In the genomic region with DNA sequence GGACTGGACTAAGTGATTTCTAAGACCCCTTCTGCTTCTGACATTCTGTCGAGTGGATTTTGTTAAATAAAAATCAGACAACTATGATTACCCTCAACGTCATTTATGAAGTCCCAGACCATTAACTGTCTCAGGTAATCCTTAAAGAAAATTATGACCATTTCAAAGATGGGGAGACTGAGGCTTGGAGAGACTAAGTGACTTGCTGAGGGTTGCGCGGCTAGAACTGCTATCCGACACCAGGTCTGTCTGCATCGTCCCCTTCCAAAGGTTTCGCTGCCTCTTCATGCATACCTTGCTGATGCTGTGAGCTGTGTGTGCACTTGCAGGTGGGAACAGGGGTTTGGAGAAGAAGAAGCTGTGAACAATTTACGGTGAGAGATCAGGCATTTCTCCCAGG, we compare ENCODE assay signal across 19 cellular contexts. TPM values are rescaled to one million over a fixed set of nuclear protein-coding genes. Genes with fewer than 3 reads are reported as not detected.
A peak's percentile ranks its signal among the peaks of the same experiment; 100 is the strongest.
DNase-seq lines count a peak whose midpoint lies in the region; ATAC-seq, FAIRE-seq and TF ChIP-seq lines count a peak whose summit lies in the region.
"Had no signal": no experiment of that assay in that cellular context is flagged by ENCODE, and none has a peak within 500 bp of the region (broad histone marks: within the 10 kb centered on the region; RNA-seq: fewer than 3 reads in every experiment).

No MANE protein-coding gene starts in this region.

- H4K20me1 ChIP-seq in HepG2 (ENCODE audit: insufficient read depth, low read length): no peaks in the 10 kb centered on the region
- H4K20me1 ChIP-seq in K562 (replicated peaks; ENCODE audit: control insufficient read depth, insufficient read depth, low read length): no peaks in the 10 kb centered on the region

- peak overlapping the region in 2 of 10 donors; percentile 49 to 91 for H3K4me3 Mint-ChIP-seq in naive thymus-derived CD8-positive, alpha-beta T cell
- H3K4me3 Mint-ChIP-seq: CD8-positive, alpha-beta T cell had no signal

- H3K4me3 ChIP-seq in HepG2 (replicated peaks in 1 of 3; ENCODE audit: insufficient read depth in 1 of 3, low read depth in 2 of 3, low read length in 3 of 3) (no peak overlapping the region), right lobe of liver (no peak overlapping the region), K562 (no peak overlapping the region), esophagus muscularis mucosa (no peak overlapping the region), adrenal gland (no peak overlapping the region)
- H3K4me3 ChIP-seq: GM23248 had no signal

- H3K9me1 ChIP-seq in K562 (ENCODE audit: control insufficient read depth, insufficient read depth, low read length): no peaks in the 10 kb centered on the region

- no peaks in the 10 kb centered on the region for H3K79me2 ChIP-seq in HepG2 (ENCODE audit: insufficient read depth, low read length)
- H3K79me2 ChIP-seq in K562 (ENCODE audit: control insufficient read depth, insufficient read depth, low read length): no peaks in the 10 kb centered on the region; the same call in 2 of the 3 replicates

- ATAC-seq in HepG2 (no peak), right lobe of liver (no peak), K562 (no peak)
- no peak for ATAC-seq in naive thymus-derived CD8-positive, alpha-beta T cell
- ATAC-seq: CD8-positive, alpha-beta T cell had no signal

- TF ChIP-seq CTCF in HepG2 (CRISPR knock-in tag; IDR thresholded peaks at IDR 0.05) (no peak), right lobe of liver (IDR thresholded peaks at IDR 0.05) (no peak), K562 (IDR thresholded peaks at IDR 0.05 in 2 of 3, conservative IDR thresholded peaks at IDR 0.05 in 1 of 3; ENCODE audit: insufficient read depth in 2 of 3, low read depth in 1 of 3, low read length in 3 of 3) (no peak), esophagus muscularis mucosa (IDR thresholded peaks at IDR 0.05) (no peak), adrenal gland (IDR thresholded peaks at IDR 0.05) (no peak)

- H2AFZ ChIP-seq in HepG2 (ENCODE audit: low read length): no peak overlapping the region
- H2AFZ ChIP-seq in K562 (ENCODE audit: low read depth, low read length): no peak overlapping the region
- H2AFZ ChIP-seq: GM23248 had no signal

- H3K9me3 Mint-ChIP-seq in naive thymus-derived CD8-positive, alpha-beta T cell: no peaks in the 10 kb centered on the region
- H3K9me3 Mint-ChIP-seq: CD8-positive, alpha-beta T cell had no signal

- POLR2A ChIA-PET in HepG2 (lab: Yijun Ruan, JAX): no interaction called here
- POLR2A ChIA-PET in K562 (lab: Yijun Ruan, JAX): no interaction called here
- POLR2A ChIA-PET in naive thymus-derived CD8-positive, alpha-beta T cell (lab: Charles Lee): no interaction called here

- intact Hi-C loops in HepG2 (cut with micrococcal nuclease; ENCODE audit: unreplicated experiment) (no loop called here), right lobe of liver (cut with DNase I) (no loop called here), K562 (cut with micrococcal nuclease) (no loop called here), esophagus muscularis mucosa (cut with DNase I) (no loop called here), adrenal gland (cut with DNase I) (no loop called here)

- in situ Hi-C loops in HepG2 (cut with HindIII; ENCODE audit: extremely low pct_ligation_motif_present, low pct_unique_long_range_greater_than_20kb) (no loop called here), K562 (cut with MboI) (no loop called here)

- FAIRE-seq in HepG2 (lab: Jason Lieb, UNC) (no peak), K562 (lab: Jason Lieb, UNC) (no peak)
- FAIRE-seq: G401.6, GM12892, H1 had no signal

- TF ChIP-seq EP300 in HepG2 (IDR thresholded peaks at IDR 0.05; ENCODE audit: low read depth in 2 of 2, low read length in 2 of 2) (no peak), HepG2 (CRISPR knock-in tag; IDR thresholded peaks at IDR 0.05; ENCODE audit: borderline replicate concordance) (no peak), K562 (IDR thresholded peaks at IDR 0.05; ENCODE audit: low read length) (no peak), esophagus muscularis mucosa (IDR thresholded peaks at IDR 0.05) (no peak)

- CTCF ChIA-PET in HepG2 (lab: Yijun Ruan, JAX; ENCODE audit: low intra/inter-chr PET ratio, low total read pairs): no interaction called here
- CTCF ChIA-PET in K562 (lab: Yijun Ruan, JAX; ENCODE audit: low intra/inter-chr PET ratio): no interaction called here

- H3K36me3 ChIP-seq in HepG2 (replicated peaks in 1 of 2; ENCODE audit: control insufficient read depth in 1 of 2, insufficient read depth in 2 of 2, low read length in 2 of 2) (no peaks in the 10 kb centered on the region), right lobe of liver (no peaks in the 10 kb centered on the region), K562 (ENCODE audit: control insufficient read depth, insufficient read depth, low read length) (no peaks in the 10 kb centered on the region; the same call in 2 of the 3 replicates), esophagus muscularis mucosa (peaks cover 0 to 7% (median 0%) of the 10 kb centered on the region in 4 donors), adrenal gland (replicated peaks in 1 of 2) (no peaks in the 10 kb centered on the region)

- TF ChIP-seq POLR2A in HepG2 (IDR thresholded peaks at IDR 0.05; ENCODE audit: insufficient read depth in 1 of 2, low read depth in 2 of 2, low read length in 2 of 2) (no peak), right lobe of liver (IDR thresholded peaks at IDR 0.05) (no peak), K562 (conservative IDR thresholded peaks at IDR 0.05) (no peak), esophagus muscularis mucosa (IDR thresholded peaks at IDR 0.05; ENCODE audit: low read depth) (no peak), adrenal gland (IDR thresholded peaks at IDR 0.05) (no peak)

- H3K4me2 ChIP-seq in HepG2 (ENCODE audit: low read depth, low read length) (no peak overlapping the region), K562 (ENCODE audit: insufficient read depth, low read length) (no peak overlapping the region)

- H3K36me3 Mint-ChIP-seq in naive thymus-derived CD8-positive, alpha-beta T cell: peaks cover 0 to 12% (median 0%) of the 10 kb centered on the region in 3 donors

- TF ChIP-seq RAD21 in HepG2 (CRISPR knock-in tag; IDR thresholded peaks at IDR 0.05): no peak
- no peak for TF ChIP-seq RAD21 in K562 (CRISPR knock-in tag; conservative IDR thresholded peaks at IDR 0.05 in 1 of 2, IDR thresholded peaks at IDR 0.05 in 1 of 2)

- 54% methylated on average over 8 of the region's 8 CpGs for WGBS in HepG2 (ENCODE audit: low lambda C conversion rate)
- WGBS in right lobe of liver (ENCODE audit: insufficient coverage, low coverage, low lambda C conversion rate, missing lambda C conversion rate): 80% methylated on average over 7 of the region's 8 CpGs
- WGBS in K562 (ENCODE audit: insufficient coverage, low coverage, missing lambda C conversion rate): 61% methylated on average over 7 of the region's 8 CpGs
- 90% methylated on average over 8 of the region's 8 CpGs for WGBS in esophagus muscularis mucosa
- 87 to 96% (median 93%) methylated on average over 8 of the region's 8 CpGs for WGBS in adrenal gland, 4 donors

- H3K27ac Mint-ChIP-seq in naive thymus-derived CD8-positive, alpha-beta T cell: peak overlapping the region in 9 of 10 donors; percentile 23 to 92 (median 63)

- H3K27me3 ChIP-seq in HepG2 (ENCODE audit: control insufficient read depth in 1 of 2, insufficient read depth in 2 of 2, low read length in 2 of 2): peaks cover 18 to 40% of the 10 kb centered on the region in 2 experiments
- no peaks in the 10 kb centered on the region for H3K27me3 ChIP-seq in right lobe of liver
- no peaks in the 10 kb centered on the region for H3K27me3 ChIP-seq in K562 (ENCODE audit: control insufficient read depth in 2 of 2, insufficient read depth in 2 of 2, low read length in 2 of 2)
- H3K27me3 ChIP-seq in esophagus muscularis mucosa: no peaks in the 10 kb centered on the region
- no peaks in the 10 kb centered on the region for H3K27me3 ChIP-seq in adrenal gland

- H3K4me1 ChIP-seq in HepG2 (ENCODE audit: insufficient read depth, low read length) (no peaks in the 10 kb centered on the region; the same call in 1 of the 2 replicates), right lobe of liver (peaks cover 0 to 5% (median 0%) of the 10 kb centered on the region in 4 donors), K562 (replicated peaks in 1 of 2; ENCODE audit: control insufficient read depth in 2 of 2, insufficient read depth in 2 of 2, low read length in 2 of 2) (peaks cover 12 to 35% of the 10 kb centered on the region in 2 experiments; a peak in 4 of 5 replicates), esophagus muscularis mucosa (peaks cover 17 to 37% (median 26%) of the 10 kb centered on the region in 4 donors), adrenal gland (replicated peaks in 1 of 2) (peaks cover 5 to 6% of the 10 kb centered on the region in 2 donors)
- H3K4me1 ChIP-seq: Caco-2 had no signal

- H3K9ac ChIP-seq in HepG2 (ENCODE audit: insufficient read depth, low read depth, low read length) (no peak overlapping the region), K562 (ENCODE audit: insufficient read depth in 1 of 2, low read depth in 2 of 2, low read length in 2 of 2) (no peak overlapping the region)
- H3K9ac ChIP-seq: GM23248 had no signal

- BruUV-seq in HepG2 (replicated peaks; lab: Mats Ljungman, UMichigan) (no TSS peak), K562 (replicated peaks; lab: Mats Ljungman, UMichigan) (no TSS peak)

- peaks cover 48 to 91% (median 80%) of the 10 kb centered on the region in 4 donors for H3K4me1 Mint-ChIP-seq in naive thymus-derived CD8-positive, alpha-beta T cell

- H3K9me3 ChIP-seq in HepG2 (ENCODE audit: low read length) (no peaks in the 10 kb centered on the region), right lobe of liver (no peaks in the 10 kb centered on the region), K562 (replicated peaks; ENCODE audit: control insufficient read depth, insufficient read depth, low read depth, low read length) (no peaks in the 10 kb centered on the region), esophagus muscularis mucosa (no peaks in the 10 kb centered on the region), adrenal gland (replicated peaks in 1 of 3) (no peaks in the 10 kb centered on the region)
- H3K9me3 ChIP-seq: Caco-2 had no signal

- no peak for DNase-seq in HepG2 (ENCODE audit: low spot score)
- no peak for DNase-seq in right lobe of liver
- DNase-seq in K562 (ENCODE audit: extremely low read depth in 1 of 4, low spot score in 3 of 4): no peak
- DNase-seq in esophagus muscularis mucosa (ENCODE audit: extremely low spot score): peak; percentile 72
- no peak for DNase-seq in naive thymus-derived CD8-positive, alpha-beta T cell
- DNase-seq in AG08396 (ENCODE audit: low spot score): no peak
- DNase-seq in adrenal gland: no peak
- DNase-seq in AG08395 (ENCODE audit: low spot score): no peak
- DNase-seq: C1 segment of cervical spinal cord; Caco-2; CD8-positive, alpha-beta T cell; DMS153; DND-41; GM23248; H7; HCEC 1CT had no signal

- no peaks in the 10 kb centered on the region for H3K27me3 Mint-ChIP-seq in naive thymus-derived CD8-positive, alpha-beta T cell

- no peak overlapping the region for H3K27ac ChIP-seq in HepG2 (ENCODE audit: extremely low read length, insufficient read depth, low read length)
- no peak overlapping the region for H3K27ac ChIP-seq in right lobe of liver
- H3K27ac ChIP-seq in K562 (ENCODE audit: extremely low read depth, low read depth, low read length): no peak overlapping the region
- no peak overlapping the region for H3K27ac ChIP-seq in esophagus muscularis mucosa (replicated peaks in 1 of 4)
- no peak overlapping the region for H3K27ac ChIP-seq in adrenal gland
- H3K27ac ChIP-seq: GM23248 had no signal

RNA-seq across cellular contexts. Expression of gene SNPH, which starts 3.1 kb away (rescaled TPM):
- total RNA-seq in HepG2 (2016; rRNA removed; fragmentation: Illumina TruSeq; extraction: Trizol) (0.09 TPM in 1 of 2 replicates, not detected in the other), right lobe of liver (under 1 TPM; 0.11 to 0.61 (median 0.12) TPM), K562 (2014; rRNA removed) (4.2 and 5.7 TPM in 2 replicates), K562 (2014; rRNA removed; fragmentation: Illumina TruSeq; extraction: Trizol) (0.80 and 0.98 TPM in 2 replicates), K562 (2015; rRNA removed; fragmentation: Illumina TruSeq; extraction: Trizol) (1.3 and 1.4 TPM in 2 replicates), K562 (2021) (3.9 TPM in 2 replicates), esophagus muscularis mucosa (10 to 100 TPM in 3 of 4 donors, 1 to 10 TPM in 1; 9.6 to 29.5 (median 17.3) TPM), adrenal gland (10 to 100 TPM in 2 of 8 donors, 1 to 10 TPM in 6; 3.3 to 18.9 (median 6.7) TPM)
- not detected in 2 replicates for total RNA-seq in HepG2 (2016; cell fraction: cytosol; rRNA removed; fragmentation: Illumina TruSeq; extraction: Trizol; ENCODE audit: low read depth)
- 0.04 TPM in 1 of 2 replicates, not detected in the other for total RNA-seq in HepG2 (2016; cell fraction: insoluble cytoplasmic fraction; rRNA removed; fragmentation: Illumina TruSeq; extraction: Trizol)
- 0.03 TPM in 1 of 2 replicates, not detected in the other for total RNA-seq in HepG2 (2016; cell fraction: membrane; rRNA removed; fragmentation: Illumina TruSeq; extraction: Trizol)
- 0.06 TPM in 2 replicates for total RNA-seq in HepG2 (2016; cell fraction: nucleus; rRNA removed; fragmentation: Illumina TruSeq; extraction: Trizol)
- polyA plus RNA-seq in HepG2 (2011; rRNA removed) (not detected in 2 replicates), K562 (2011; rRNA removed) (1.1 and 1.4 TPM in 2 replicates), K562 (2014; fragmentation: Illumina TruSeq; extraction: Trizol) (1.5 and 2.1 TPM in 2 replicates), K562 (2014; fragmentation: Nextera tagmentation; extraction: Ambion mirVana) (under 1 TPM; 0.03 to 0.08 TPM), K562 (2014; rRNA removed) (2.1 and 2.8 TPM in 2 replicates), adrenal gland (10 to 100 TPM in 1 of 3 donors, 1 to 10 TPM in 2; 2.1 to 12.8 (median 4.2) TPM)
- polyA plus RNA-seq in HepG2 (2011; cell fraction: cytosol; rRNA removed): not detected in 2 replicates
- 0.02 TPM in 1 of 2 replicates, not detected in the other for polyA plus RNA-seq in HepG2 (2011; cell fraction: nucleus; rRNA removed)
- polyA plus RNA-seq in HepG2 (2012): not detected in 2 replicates
- polyA plus RNA-seq in HepG2 (2016; cell fraction: cytosol; fragmentation: Illumina TruSeq; extraction: Trizol; ENCODE audit: low read depth): not detected in 2 replicates
- not detected in 2 replicates for polyA plus RNA-seq in HepG2 (2016; cell fraction: insoluble cytoplasmic fraction; fragmentation: Illumina TruSeq; extraction: Trizol; ENCODE audit: low read depth)
- polyA plus RNA-seq in HepG2 (2016; cell fraction: membrane; fragmentation: Illumina TruSeq; extraction: Trizol; ENCODE audit: low read depth): not detected in 2 replicates
- polyA plus RNA-seq in HepG2 (2016; cell fraction: nucleus; fragmentation: Illumina TruSeq; extraction: Trizol; ENCODE audit: insufficient read depth, low read depth): 0.12 TPM in 1 of 2 replicates, not detected in the other
- 0.02 and 0.10 TPM in 2 replicates for polyA minus RNA-seq in HepG2 (2011; rRNA and poly(A)+ RNA removed; ENCODE audit: low replicate concordance)
- not detected in 2 replicates for polyA minus RNA-seq in HepG2 (2011; cell fraction: cytosol; rRNA and poly(A)+ RNA removed)
- not detected in 2 replicates for polyA minus RNA-seq in HepG2 (2011; cell fraction: nucleus; rRNA and poly(A)+ RNA removed)
- total RNA-seq in K562 (2011; cell fraction: chromatin; rRNA removed; ENCODE audit: low replicate concordance): 3.4 and 5.0 TPM in 2 replicates
- 2.8 TPM in 2 replicates for total RNA-seq in K562 (2011; cell fraction: nucleolus; rRNA removed)
- total RNA-seq in K562 (2011; cell fraction: nucleoplasm; rRNA removed): 2.8 and 3.2 TPM in 2 replicates
- 1.2 and 3.1 TPM in 2 replicates for polyA plus RNA-seq in K562 (2011; cell fraction: cytosol; rRNA removed)
- 3.4 and 6.9 TPM in 2 replicates for polyA plus RNA-seq in K562 (2011; cell fraction: nucleus; rRNA removed)
- 1.4 and 2.6 TPM in 2 replicates for polyA plus RNA-seq in K562 (2012)
- polyA minus RNA-seq in K562 (2011; rRNA and poly(A)+ RNA removed): 0.69 and 0.91 TPM in 2 replicates
- 2.2 and 2.4 TPM in 2 replicates for polyA minus RNA-seq in K562 (2011; cell fraction: cytosol; rRNA and poly(A)+ RNA removed)
- 1.3 and 1.6 TPM in 2 replicates for polyA minus RNA-seq in K562 (2011; cell fraction: nucleus; rRNA and poly(A)+ RNA removed)
- total RNA-seq in naive thymus-derived CD8-positive, alpha-beta T cell: 10 to 100 TPM; 25.7 to 26.6 TPM
- 10 to 100 TPM in 1 of 3 donors, 1 to 10 TPM in 2; 5.2 to 13.5 (median 6.3) TPM for polyA plus RNA-seq in naive thymus-derived CD8-positive, alpha-beta T cell

RNA-seq across cellular contexts. Expression of gene RAD21L1, which starts 43.4 kb away (rescaled TPM):
- total RNA-seq in HepG2 (2016; rRNA removed; fragmentation: Illumina TruSeq; extraction: Trizol) (not detected in 2 replicates), right lobe of liver (not detected), K562 (2014; rRNA removed) (0.45 TPM in 2 replicates), K562 (2014; rRNA removed; fragmentation: Illumina TruSeq; extraction: Trizol) (0.44 and 1.1 TPM in 2 replicates), K562 (2015; rRNA removed; fragmentation: Illumina TruSeq; extraction: Trizol) (0.23 and 0.29 TPM in 2 replicates), K562 (2021) (1.3 and 1.7 TPM in 2 replicates), esophagus muscularis mucosa (not detected), adrenal gland (not detected)
- total RNA-seq in HepG2 (2016; cell fraction: cytosol; rRNA removed; fragmentation: Illumina TruSeq; extraction: Trizol; ENCODE audit: low read depth): not detected in 2 replicates
- total RNA-seq in HepG2 (2016; cell fraction: insoluble cytoplasmic fraction; rRNA removed; fragmentation: Illumina TruSeq; extraction: Trizol): not detected in 2 replicates
- not detected in 2 replicates for total RNA-seq in HepG2 (2016; cell fraction: membrane; rRNA removed; fragmentation: Illumina TruSeq; extraction: Trizol)
- total RNA-seq in HepG2 (2016; cell fraction: nucleus; rRNA removed; fragmentation: Illumina TruSeq; extraction: Trizol): not detected in 2 replicates
- polyA plus RNA-seq in HepG2 (2011; rRNA removed) (not detected in 2 replicates), K562 (2011; rRNA removed) (1.4 and 1.7 TPM in 2 replicates), K562 (2014; fragmentation: Illumina TruSeq; extraction: Trizol) (0.65 and 0.69 TPM in 2 replicates), K562 (2014; fragmentation: Nextera tagmentation; extraction: Ambion mirVana) (under 1 TPM in 1 of 2 experiments, not detected in 1; 0.17 TPM), K562 (2014; rRNA removed) (0.24 and 0.42 TPM in 2 replicates), adrenal gland (under 1 TPM in 1 of 3 donors, not detected in 2; 0.07 TPM)
- polyA plus RNA-seq in HepG2 (2011; cell fraction: cytosol; rRNA removed): not detected in 2 replicates
- not detected in 2 replicates for polyA plus RNA-seq in HepG2 (2011; cell fraction: nucleus; rRNA removed)
- not detected in 2 replicates for polyA plus RNA-seq in HepG2 (2012)
- not detected in 2 replicates for polyA plus RNA-seq in HepG2 (2016; cell fraction: cytosol; fragmentation: Illumina TruSeq; extraction: Trizol; ENCODE audit: low read depth)
- not detected in 2 replicates for polyA plus RNA-seq in HepG2 (2016; cell fraction: insoluble cytoplasmic fraction; fragmentation: Illumina TruSeq; extraction: Trizol; ENCODE audit: low read depth)
- polyA plus RNA-seq in HepG2 (2016; cell fraction: membrane; fragmentation: Illumina TruSeq; extraction: Trizol; ENCODE audit: low read depth): not detected in 2 replicates
- polyA plus RNA-seq in HepG2 (2016; cell fraction: nucleus; fragmentation: Illumina TruSeq; extraction: Trizol; ENCODE audit: insufficient read depth, low read depth): not detected in 2 replicates
- not detected in 2 replicates for polyA minus RNA-seq in HepG2 (2011; rRNA and poly(A)+ RNA removed; ENCODE audit: low replicate concordance)
- polyA minus RNA-seq in HepG2 (2011; cell fraction: cytosol; rRNA and poly(A)+ RNA removed): not detected in 2 replicates
- not detected in 2 replicates for polyA minus RNA-seq in HepG2 (2011; cell fraction: nucleus; rRNA and poly(A)+ RNA removed)
- 1.6 and 7.8 TPM in 2 replicates for total RNA-seq in K562 (2011; cell fraction: chromatin; rRNA removed; ENCODE audit: low replicate concordance)
- total RNA-seq in K562 (2011; cell fraction: nucleolus; rRNA removed): 1.5 and 2.0 TPM in 2 replicates
- 3.7 and 4.1 TPM in 2 replicates for total RNA-seq in K562 (2011; cell fraction: nucleoplasm; rRNA removed)
- 0.03 and 0.24 TPM in 2 replicates for polyA plus RNA-seq in K562 (2011; cell fraction: cytosol; rRNA removed)
- 0.82 and 1.4 TPM in 2 replicates for polyA plus RNA-seq in K562 (2011; cell fraction: nucleus; rRNA removed)
- 0.42 and 0.53 TPM in 2 replicates for polyA plus RNA-seq in K562 (2012)
- 2.1 and 2.6 TPM in 2 replicates for polyA minus RNA-seq in K562 (2011; rRNA and poly(A)+ RNA removed)
- 0.86 and 1.2 TPM in 2 replicates for polyA minus RNA-seq in K562 (2011; cell fraction: cytosol; rRNA and poly(A)+ RNA removed)
- polyA minus RNA-seq in K562 (2011; cell fraction: nucleus; rRNA and poly(A)+ RNA removed): 2.0 and 3.7 TPM in 2 replicates
- under 1 TPM in 1 of 2 experiments, not detected in 1; 0.49 TPM for total RNA-seq in naive thymus-derived CD8-positive, alpha-beta T cell
- polyA plus RNA-seq in naive thymus-derived CD8-positive, alpha-beta T cell: not detected
- total RNA-seq: Caco-2; CD8-positive, alpha-beta T cell; GM23248; H7 had no signal

RNA-seq across cellular contexts. Expression of gene SDCBP2, which starts 59.7 kb away (rescaled TPM):
- total RNA-seq in HepG2 (2016; rRNA removed; fragmentation: Illumina TruSeq; extraction: Trizol): 0.87 and 1.2 TPM in 2 replicates
- total RNA-seq in HepG2 (2016; cell fraction: cytosol; rRNA removed; fragmentation: Illumina TruSeq; extraction: Trizol; ENCODE audit: low read depth): 0.79 and 0.91 TPM in 2 replicates
- total RNA-seq in HepG2 (2016; cell fraction: insoluble cytoplasmic fraction; rRNA removed; fragmentation: Illumina TruSeq; extraction: Trizol): 0.89 and 1.1 TPM in 2 replicates
- 0.48 and 0.93 TPM in 2 replicates for total RNA-seq in HepG2 (2016; cell fraction: membrane; rRNA removed; fragmentation: Illumina TruSeq; extraction: Trizol)
- 0.66 and 0.81 TPM in 2 replicates for total RNA-seq in HepG2 (2016; cell fraction: nucleus; rRNA removed; fragmentation: Illumina TruSeq; extraction: Trizol)
- 2.4 and 2.9 TPM in 2 replicates for polyA plus RNA-seq in HepG2 (2011; rRNA removed)
- polyA plus RNA-seq in HepG2 (2011; cell fraction: cytosol; rRNA removed): 2.5 and 3.1 TPM in 2 replicates
- 6.1 and 6.2 TPM in 2 replicates for polyA plus RNA-seq in HepG2 (2011; cell fraction: nucleus; rRNA removed)
- polyA plus RNA-seq in HepG2 (2012): 2.1 and 4.3 TPM in 2 replicates
- polyA plus RNA-seq in HepG2 (2016; cell fraction: cytosol; fragmentation: Illumina TruSeq; extraction: Trizol; ENCODE audit: low read depth): 0.62 and 0.94 TPM in 2 replicates
- 0.67 and 0.96 TPM in 2 replicates for polyA plus RNA-seq in HepG2 (2016; cell fraction: insoluble cytoplasmic fraction; fragmentation: Illumina TruSeq; extraction: Trizol; ENCODE audit: low read depth)
- polyA plus RNA-seq in HepG2 (2016; cell fraction: membrane; fragmentation: Illumina TruSeq; extraction: Trizol; ENCODE audit: low read depth): 0.65 and 0.68 TPM in 2 replicates
- 1.5 and 1.6 TPM in 2 replicates for polyA plus RNA-seq in HepG2 (2016; cell fraction: nucleus; fragmentation: Illumina TruSeq; extraction: Trizol; ENCODE audit: insufficient read depth, low read depth)
- polyA minus RNA-seq in HepG2 (2011; rRNA and poly(A)+ RNA removed; ENCODE audit: low replicate concordance): 0.42 and 0.92 TPM in 2 replicates
- polyA minus RNA-seq in HepG2 (2011; cell fraction: cytosol; rRNA and poly(A)+ RNA removed): 0.62 and 0.89 TPM in 2 replicates
- polyA minus RNA-seq in HepG2 (2011; cell fraction: nucleus; rRNA and poly(A)+ RNA removed): 0.37 and 0.64 TPM in 2 replicates
- total RNA-seq in right lobe of liver: 10 to 100 TPM in 3 of 6 experiments, 1 to 10 TPM in 3; 2.0 to 43.3 (median 16.6) TPM
- 0.84 and 1.6 TPM in 2 replicates for total RNA-seq in K562 (2011; cell fraction: chromatin; rRNA removed; ENCODE audit: low replicate concordance)
- 1.6 and 1.7 TPM in 2 replicates for total RNA-seq in K562 (2011; cell fraction: nucleolus; rRNA removed)
- 1.4 and 1.8 TPM in 2 replicates for total RNA-seq in K562 (2011; cell fraction: nucleoplasm; rRNA removed)
- total RNA-seq in K562 (2014; rRNA removed): 0.27 and 1.6 TPM in 2 replicates
- 0.77 and 0.80 TPM in 2 replicates for total RNA-seq in K562 (2014; rRNA removed; fragmentation: Illumina TruSeq; extraction: Trizol)
- 0.91 and 1.2 TPM in 2 replicates for total RNA-seq in K562 (2015; rRNA removed; fragmentation: Illumina TruSeq; extraction: Trizol)
- 1.0 and 1.2 TPM in 2 replicates for total RNA-seq in K562 (2021)
- polyA plus RNA-seq in K562 (2011; rRNA removed): 0.71 and 2.1 TPM in 2 replicates
- 1.6 and 2.3 TPM in 2 replicates for polyA plus RNA-seq in K562 (2011; cell fraction: cytosol; rRNA removed)
- polyA plus RNA-seq in K562 (2011; cell fraction: nucleus; rRNA removed): 2.9 and 5.0 TPM in 2 replicates
- 0.92 and 1.1 TPM in 2 replicates for polyA plus RNA-seq in K562 (2012)
- polyA plus RNA-seq in K562 (2014; fragmentation: Illumina TruSeq; extraction: Trizol): 0.97 and 1.3 TPM in 2 replicates
- polyA plus RNA-seq in K562 (2014; fragmentation: Nextera tagmentation; extraction: Ambion mirVana): under 1 TPM; 0.06 to 0.07 TPM
- polyA plus RNA-seq in K562 (2014; rRNA removed): 1.2 and 1.3 TPM in 2 replicates
- 0.60 and 0.74 TPM in 2 replicates for polyA minus RNA-seq in K562 (2011; rRNA and poly(A)+ RNA removed)
- not detected in 2 replicates for polyA minus RNA-seq in K562 (2011; cell fraction: cytosol; rRNA and poly(A)+ RNA removed)
- 0.54 and 0.56 TPM in 2 replicates for polyA minus RNA-seq in K562 (2011; cell fraction: nucleus; rRNA and poly(A)+ RNA removed)
- total RNA-seq in esophagus muscularis mucosa: 1 to 10 TPM; 2.1 to 6.2 (median 4.1) TPM
- total RNA-seq in naive thymus-derived CD8-positive, alpha-beta T cell: 1 to 10 TPM; 2.7 to 3.3 TPM
- 1 to 10 TPM in 1 of 3 donors, under 1 TPM in 2; 0.81 to 1.5 (median 0.98) TPM for polyA plus RNA-seq in naive thymus-derived CD8-positive, alpha-beta T cell
- total RNA-seq in adrenal gland: 1 to 10 TPM in 6 of 8 donors, under 1 TPM in 2; 0.43 to 7.6 (median 2.3) TPM
- 1 to 10 TPM; 2.4 to 3.8 (median 3.0) TPM for polyA plus RNA-seq in adrenal gland
